Comparison of ENCODE assay signal across 9 cellular contexts in the genomic region with DNA sequence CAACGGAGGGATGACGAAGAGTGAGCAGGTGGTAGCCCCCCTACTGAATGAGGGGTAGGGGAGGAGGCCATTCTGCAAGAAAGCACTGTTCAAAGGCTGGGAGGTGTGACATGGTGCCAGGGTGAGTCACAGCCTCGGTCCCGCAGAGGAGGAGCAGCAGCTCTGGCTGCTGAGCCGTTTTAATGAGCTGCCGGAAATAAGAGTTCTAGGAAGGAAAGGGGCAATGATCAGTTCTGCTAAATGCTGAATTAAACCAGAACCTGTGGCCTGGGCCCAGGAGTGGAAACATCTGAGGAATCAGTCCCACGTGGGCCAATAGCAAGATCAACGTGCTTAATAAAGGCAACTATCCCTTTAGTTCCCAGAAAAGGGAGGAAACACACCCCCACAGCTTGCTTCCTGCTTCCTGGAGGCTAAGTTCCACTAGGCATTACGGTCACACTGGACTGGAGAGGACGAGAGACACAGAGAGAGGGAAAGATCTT. TPM values are rescaled to one million over a fixed set of nuclear protein-coding genes. Genes with fewer than 3 reads are reported as not detected.
A peak's percentile ranks its signal among the peaks of the same experiment; 100 is the strongest.
DNase-seq lines count a peak whose midpoint lies in the region; ATAC-seq and TF ChIP-seq lines count a peak whose summit lies in the region.
"Had no signal": no experiment of that assay in that cellular context is flagged by ENCODE, and none has a peak within 500 bp of the region (broad histone marks: within the 10 kb centered on the region; RNA-seq: fewer than 3 reads in every experiment).

No MANE protein-coding gene starts in this region.

- no peaks in the 10 kb centered on the region for H3K9me3 Mint-ChIP-seq in MCF 10A (ENCODE audit: unreplicated experiment)

- H3K36me3 Mint-ChIP-seq in MCF 10A (ENCODE audit: insufficient read depth, unreplicated experiment), result peaks cover 15% of the 10 kb centered on the region

- no peak for TF ChIP-seq CTCF in MCF 10A (IDR thresholded peaks at IDR 0.05; ENCODE audit: unreplicated experiment)

- intact Hi-C loops in MCF 10A (cut with micrococcal nuclease), result no loop called here

- ATAC-seq in GM21825 (IDR thresholded peaks at IDR 0.05; ENCODE audit: unreplicated experiment), result no peak
- ATAC-seq in HG03139 (IDR thresholded peaks at IDR 0.05; ENCODE audit: unreplicated experiment), result no peak
- ATAC-seq: K562 had no signal

- peaks cover 11% of the 10 kb centered on the region for H3K4me1 Mint-ChIP-seq in MCF 10A (ENCODE audit: insufficient read depth, unreplicated experiment)

- POLR2A ChIA-PET in MCF 10A (lab: Yijun Ruan, JAX), result no interaction called here

- DNase-seq in ACHN (peak; percentile 61), LHCN-M2 (ENCODE audit: low read depth) (peak; percentile 39), MCF 10A (ENCODE audit: unreplicated experiment) (peak; percentile 52), mucosa of gallbladder (ENCODE audit: low spot score) (peak; percentile 11), NCI-H2171 treated with DMSO at 0.1 percent for 48 hours (lab: John Stamatoyannopoulos, UW) (no peak), epidermal melanocyte (ENCODE audit: insufficient read length, low spot score) (no peak)

- H3K27me3 Mint-ChIP-seq in MCF 10A (ENCODE audit: insufficient read depth, unreplicated experiment), result no peaks in the 10 kb centered on the region

- peak overlapping the region; percentile 43 for H3K4me3 Mint-ChIP-seq in MCF 10A (ENCODE audit: unreplicated experiment)

- CTCF ChIA-PET in MCF 10A (lab: Yijun Ruan, JAX), result interaction anchor here (0.7 to 1.2 kb wide), 2 partner anchors 26 to 172 kb away, joined by 3 read pairs; no protein-coding TSS in a partner anchor

- no TSS peak for BruUV-seq in MCF 10A (replicated peaks; lab: Mats Ljungman, UMichigan)

- in situ Hi-C loops in ACHN (cut with HindIII; ENCODE audit: low pct_ligation_motif_present, low pct_unique_long_range_greater_than_20kb, low sequenced_read_pairs), result loop anchor here (25.0 kb wide), 1 partner anchor 187 kb away; no protein-coding TSS in a partner anchor

- H3K27ac Mint-ChIP-seq in MCF 10A (ENCODE audit: low read depth, unreplicated experiment), result peak overlapping the region; percentile 24

RNA-seq across cellular contexts. Expression of gene ABCD4, which starts 3.6 kb away (rescaled TPM):
- 21.0 and 22.0 TPM in 2 replicates for total RNA-seq in LHCN-M2 (2014; rRNA removed)
- 13.8 TPM for polyA plus RNA-seq in LHCN-M2 (2012)
- total RNA-seq in MCF 10A (2022), result 26.6 and 30.8 TPM in 2 replicates
- total RNA-seq in mucosa of gallbladder, result 59.4 TPM

RNA-seq across cellular contexts. Expression of gene VRTN, which starts 49.2 kb away (rescaled TPM):
- total RNA-seq in LHCN-M2 (2014; rRNA removed), result not detected in 2 replicates
- not detected for polyA plus RNA-seq in LHCN-M2 (2012)
- not detected in 2 replicates for total RNA-seq in MCF 10A (2022)
- 0.32 TPM for total RNA-seq in mucosa of gallbladder

RNA-seq across cellular contexts. Expression of gene VSX2, which starts 59.9 kb away (rescaled TPM):
- total RNA-seq in LHCN-M2 (2014; rRNA removed) (not detected in 2 replicates), MCF 10A (2022) (not detected in 2 replicates), mucosa of gallbladder (not detected)
- not detected for polyA plus RNA-seq in LHCN-M2 (2012)
- polyA plus RNA-seq: K562 had no signal

Comparison
In these comparisons a context has a peak if more than half of its experiments do, and no peak if none do; other contexts are left out.
1. DNase-seq: peak in ACHN (single experiment), LHCN-M2 (single experiment), MCF 10A (single experiment) and mucosa of gallbladder (single experiment); none in NCI-H2171 treated with DMSO at 0.1 percent for 48 hours (single experiment) and epidermal melanocyte (single experiment).